In genomic region chr18:80158365-80158764, GRCh38 we compare ENCODE assay signal across 11 cellular contexts.
"Had no signal": no experiment of that assay in that cellular context is flagged by ENCODE, and none has a peak within 500 bp of the region (broad histone marks: within the 10 kb centered on the region; RNA-seq: fewer than 3 reads in every experiment).

No MANE protein-coding gene starts in this region.

- H3K4me1 ChIP-seq: gastrocnemius medialis, lower lobe of right lung had no signal

- H3K36me3 ChIP-seq: gastrocnemius medialis, heart right ventricle, lower lobe of right lung had no signal

- H3K27me3 ChIP-seq: dorsolateral prefrontal cortex, esophagus squamous epithelium, gastrocnemius medialis had no signal

- H3K4me3 ChIP-seq: coronary artery, esophagus squamous epithelium, gastrocnemius medialis, heart right ventricle, left lung, lower lobe of right lung, mucosa of descending colon had no signal

- H3K27ac ChIP-seq: coronary artery, epithelial cell of prostate, esophagus squamous epithelium, gastrocnemius medialis, heart right ventricle, left lung, lower lobe of right lung had no signal

- H3K9me3 ChIP-seq: esophagus squamous epithelium, gastrocnemius medialis, heart right ventricle, left lung, lower lobe of right lung, mucosa of descending colon had no signal

- DNase-seq: esophagus squamous epithelium, foreskin melanocyte had no signal

- H3K4me3 Mint-ChIP-seq: mesothelial cell of epicardium had no signal

- H3K4me1 Mint-ChIP-seq: mesothelial cell of epicardium had no signal

- H3K27ac Mint-ChIP-seq: mesothelial cell of epicardium had no signal
